Comparison of ENCODE assay signal across 6 cellular contexts in the genomic region with DNA sequence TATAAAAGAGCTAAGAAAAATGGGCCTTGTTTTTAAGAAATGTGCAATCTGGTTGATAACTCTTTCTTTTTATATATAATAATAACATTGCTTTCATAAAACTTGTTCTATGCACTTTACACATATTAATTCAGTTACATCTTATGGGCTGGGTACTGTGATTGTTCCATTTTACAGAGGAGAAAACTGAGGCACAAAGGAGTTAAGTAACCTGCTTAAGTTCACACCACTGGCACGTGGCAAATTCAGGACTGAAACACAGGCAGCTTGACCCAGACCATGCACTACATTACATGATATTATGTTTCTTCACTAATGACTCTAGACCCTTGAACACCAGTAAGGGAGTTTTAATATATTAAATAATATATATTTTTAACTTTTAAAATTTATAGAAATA. TPM values are rescaled to one million over a fixed set of nuclear protein-coding genes. Genes with fewer than 3 reads are reported as not detected.
"Had no signal": no experiment of that assay in that cellular context is flagged by ENCODE, and none has a peak within 500 bp of the region (broad histone marks: within the 10 kb centered on the region; RNA-seq: fewer than 3 reads in every experiment).

No MANE protein-coding gene starts in this region.

- DNase-seq: IMR-90, KBM-7, KG1 had no signal

- H3K27ac ChIP-seq: HL-60 had no signal

- FAIRE-seq: HTR-8/SVneo had no signal

RNA-seq across cellular contexts. Expression of gene IYD, which starts 15.4 kb away (rescaled TPM):
- total RNA-seq: IMR-90 had no signal
- polyA plus RNA-seq: IgD-negative memory B cell, IMR-90 had no signal
